ENCODE assay signal across 8 cellular contexts in the genomic region with DNA sequence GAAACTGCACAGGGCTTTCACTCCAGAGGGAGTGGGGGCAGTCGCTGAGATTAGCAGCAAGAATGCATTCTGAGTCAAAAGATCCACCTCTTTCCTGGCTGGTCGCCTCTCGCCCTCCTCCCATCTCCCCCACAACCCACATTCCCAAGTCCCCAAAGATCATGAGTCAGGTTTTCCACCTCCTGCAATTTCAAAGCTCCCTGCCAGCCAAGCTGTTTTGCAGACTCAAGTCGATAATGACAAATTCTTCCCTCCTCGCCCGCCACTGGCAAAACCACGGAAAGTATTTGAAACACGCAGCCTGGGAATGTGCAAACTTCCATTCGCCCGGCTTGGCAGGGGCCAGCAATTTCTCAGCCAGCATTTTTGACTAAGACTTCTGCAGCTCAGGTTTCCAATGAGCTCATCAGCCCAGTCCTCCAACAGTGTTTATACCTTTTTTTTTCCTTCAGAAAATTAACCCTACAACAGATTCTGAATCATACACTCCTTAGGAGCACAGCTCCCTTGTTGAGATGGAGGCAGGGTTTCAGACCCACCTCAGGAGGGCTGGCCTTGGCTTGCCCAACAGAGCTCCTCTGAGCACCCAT.
DNase-seq lines count a peak whose midpoint lies in the region; ATAC-seq and TF ChIP-seq lines count a peak whose summit lies in the region.

No MANE protein-coding gene starts in this region.

- TF ChIP-seq CTCF in breast epithelium (IDR thresholded peaks at IDR 0.05): no peak

- H3K4me1 Mint-ChIP-seq in activated T-cell treated with anti-CD3 and anti-CD28 coated beads, Interleukin-2, amount 50 U/mL, for 24 hours (ENCODE audit: low read depth): peaks cover 5% of the 10 kb centered on the region
- H3K4me1 Mint-ChIP-seq in stimulated activated naive CD8-positive, alpha-beta T cell treated with anti-CD3 and anti-CD28 coated beads, Interleukin-15, Interleukin-2, amounts not matched to agents 100 ng/mL and 50 ng/mL, for 24 hours (ENCODE audit: low read depth): peaks cover 7% of the 10 kb centered on the region
- no peaks in the 10 kb centered on the region for H3K4me1 Mint-ChIP-seq in activated T-cell treated with anti-CD3 and anti-CD28 coated beads, Interleukin-2, amount 50 U/mL, for 4 hours (ENCODE audit: low read depth)

- H3K4me3 Mint-ChIP-seq in activated T-cell treated with anti-CD3 and anti-CD28 coated beads, Interleukin-2, amount 50 U/mL, for 24 hours: no peak overlapping the region
- no peak overlapping the region for H3K4me3 Mint-ChIP-seq in stimulated activated naive CD8-positive, alpha-beta T cell treated with anti-CD3 and anti-CD28 coated beads, Interleukin-15, Interleukin-2, amounts not matched to agents 100 ng/mL and 50 ng/mL, for 24 hours
- no peak overlapping the region for H3K4me3 Mint-ChIP-seq in activated T-cell treated with anti-CD3 and anti-CD28 coated beads, Interleukin-2, amount 50 U/mL, for 4 hours

- peak overlapping the region; percentile 37 for H3K27ac Mint-ChIP-seq in activated T-cell treated with anti-CD3 and anti-CD28 coated beads, Interleukin-2, amount 50 U/mL, for 24 hours
- H3K27ac Mint-ChIP-seq in stimulated activated naive CD8-positive, alpha-beta T cell treated with anti-CD3 and anti-CD28 coated beads, Interleukin-15, Interleukin-2, amounts not matched to agents 100 ng/mL and 50 ng/mL, for 24 hours: peak overlapping the region; percentile 18

- intact Hi-C loops in breast epithelium (cut with DNase I; ENCODE audit: low total_unique reads): no loop called here

- ATAC-seq in GM21515 (IDR thresholded peaks at IDR 0.05; ENCODE audit: unreplicated experiment): no peak
- ATAC-seq in activated T-cell treated with anti-CD3 and anti-CD28 coated beads, Interleukin-2, amount 50 U/mL, for 4 hours: no peak

- no peak for TF ChIP-seq POLR2A in breast epithelium (IDR thresholded peaks at IDR 0.05)

- DNase-seq in activated T-cell treated with anti-CD3 and anti-CD28 coated beads, Interleukin-2, amount 50 U/mL, for 24 hours: no peak
- DNase-seq in activated T-cell treated with anti-CD3 and anti-CD28 coated beads for 4 hours (no peak), breast epithelium (ENCODE audit: low spot score in 2 of 2) (peak; percentile 90 to 96), islet precursor cell (peak; percentile 100), COLO668 (lab: John Stamatoyannopoulos, UW; ENCODE audit: unreplicated experiment) (no peak)
- no peak for DNase-seq in activated T-cell treated with anti-CD3 and anti-CD28 coated beads, Interleukin-2, amount 50 U/mL, for 4 hours

- no peaks in the 10 kb centered on the region for H3K9me3 ChIP-seq in breast epithelium

- H3K27ac ChIP-seq in breast epithelium: peak overlapping the region; percentile 82 to 89

- no peaks in the 10 kb centered on the region for H3K36me3 Mint-ChIP-seq in activated T-cell treated with anti-CD3 and anti-CD28 coated beads, Interleukin-2, amount 50 U/mL, for 24 hours (ENCODE audit: low read depth)
- no peaks in the 10 kb centered on the region for H3K36me3 Mint-ChIP-seq in stimulated activated naive CD8-positive, alpha-beta T cell treated with anti-CD3 and anti-CD28 coated beads, Interleukin-15, Interleukin-2, amounts not matched to agents 100 ng/mL and 50 ng/mL, for 24 hours (ENCODE audit: low read depth)
- no peaks in the 10 kb centered on the region for H3K36me3 Mint-ChIP-seq in activated T-cell treated with anti-CD3 and anti-CD28 coated beads, Interleukin-2, amount 50 U/mL, for 4 hours (ENCODE audit: insufficient read depth)

- no peaks in the 10 kb centered on the region for H3K9me3 Mint-ChIP-seq in activated T-cell treated with anti-CD3 and anti-CD28 coated beads, Interleukin-2, amount 50 U/mL, for 24 hours
- H3K9me3 Mint-ChIP-seq in stimulated activated naive CD8-positive, alpha-beta T cell treated with anti-CD3 and anti-CD28 coated beads, Interleukin-15, Interleukin-2, amounts not matched to agents 100 ng/mL and 50 ng/mL, for 24 hours: no peaks in the 10 kb centered on the region
- no peaks in the 10 kb centered on the region for H3K9me3 Mint-ChIP-seq in activated T-cell treated with anti-CD3 and anti-CD28 coated beads, Interleukin-2, amount 50 U/mL, for 4 hours

- H3K27me3 ChIP-seq in breast epithelium: no peaks in the 10 kb centered on the region

- H3K36me3 ChIP-seq in breast epithelium: no peaks in the 10 kb centered on the region

- peaks cover 5% of the 10 kb centered on the region for H3K27me3 Mint-ChIP-seq in activated T-cell treated with anti-CD3 and anti-CD28 coated beads, Interleukin-2, amount 50 U/mL, for 24 hours
- peaks cover 7% of the 10 kb centered on the region for H3K27me3 Mint-ChIP-seq in stimulated activated naive CD8-positive, alpha-beta T cell treated with anti-CD3 and anti-CD28 coated beads, Interleukin-15, Interleukin-2, amounts not matched to agents 100 ng/mL and 50 ng/mL, for 24 hours
- peaks cover 7% of the 10 kb centered on the region for H3K27me3 Mint-ChIP-seq in activated T-cell treated with anti-CD3 and anti-CD28 coated beads, Interleukin-2, amount 50 U/mL, for 4 hours (ENCODE audit: low read depth)

- peaks cover 4 to 11% of the 10 kb centered on the region in 2 donors for H3K4me1 ChIP-seq in breast epithelium

- H3K4me3 ChIP-seq in breast epithelium: no peak overlapping the region

Comparison
In these comparisons a context has a peak if more than half of its experiments do, and no peak if none do; other contexts are left out.
1. DNase-seq: peak in breast epithelium (2 of 2) and islet precursor cell (single experiment); none in activated T-cell treated with anti-CD3 and anti-CD28 coated beads, Interleukin-2, amount 50 U/mL, for 24 hours (single experiment), activated T-cell treated with anti-CD3 and anti-CD28 coated beads for 4 hours (single experiment), activated T-cell treated with anti-CD3 and anti-CD28 coated beads, Interleukin-2, amount 50 U/mL, for 4 hours (single experiment) and COLO668 (single experiment).